Comparison of ENCODE assay signal across 1 cellular context in genomic region chr20:3681931-3682820, GRCh38.
TF ChIP-seq lines count a peak whose summit lies in the region.

Gene ADAM33, minus strand, starts transcription at chr20:3682010. Its CDS starts 6 bp downstream, at chr20:3682004.

TF ChIP-seq in GM23338, 12 proteins besides CTCF, POLR2A, EP300 and RAD21 (continued from another document):
- TF ChIP-seq ZNF462 (CRISPR knock-in tag; IDR thresholded peaks at IDR 0.05): no peak
